11 cellular contexts compared by ENCODE assay signal in the genomic region with DNA sequence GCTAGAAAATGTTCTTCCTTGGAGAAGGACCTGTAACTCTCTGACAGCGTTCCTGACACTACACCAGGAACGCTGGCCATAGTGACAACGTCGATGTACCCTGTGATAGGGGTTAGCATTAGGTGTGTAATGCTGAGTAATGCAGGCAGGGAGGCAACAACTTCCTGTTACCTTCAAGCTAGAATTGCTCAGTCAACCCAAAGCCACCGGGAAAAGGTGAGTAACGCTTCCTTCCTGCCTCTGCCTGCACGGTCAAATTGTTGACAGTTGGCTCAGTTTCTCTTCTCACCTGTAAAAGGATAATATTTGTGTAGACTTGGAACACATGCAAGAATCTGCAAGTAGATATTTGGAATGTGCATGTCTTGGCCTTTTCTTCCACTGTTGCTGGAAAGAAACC. TPM values are rescaled to one million over a fixed set of nuclear protein-coding genes. Genes with fewer than 3 reads are reported as not detected.
DNase-seq lines count a peak whose midpoint lies in the region; ATAC-seq and TF ChIP-seq lines count a peak whose summit lies in the region.
"Had no signal": no experiment of that assay in that cellular context is flagged by ENCODE, and none has a peak within 500 bp of the region (broad histone marks: within the 10 kb centered on the region; RNA-seq: fewer than 3 reads in every experiment).

No MANE protein-coding gene starts in this region.

- no peaks in the 10 kb centered on the region for H3K27me3 ChIP-seq in CD8-positive, alpha-beta memory T cell (ENCODE audit: insufficient read depth, low read length, poor library complexity, severe bottlenecking)
- no peaks in the 10 kb centered on the region for H3K27me3 ChIP-seq in suprapubic skin

- no peak for TF ChIP-seq CTCF in suprapubic skin (IDR thresholded peaks at IDR 0.05)

- 38% methylated on average over 7 of the region's 7 CpGs for WGBS in suprapubic skin

- POLR2A ChIA-PET in CD8-positive, alpha-beta memory T cell (lab: Charles Lee) = no interaction called here

- H3K4me3 ChIP-seq in CD8-positive, alpha-beta memory T cell (ENCODE audit: low read length) = no peak overlapping the region
- H3K4me3 ChIP-seq in suprapubic skin = no peak overlapping the region

- intact Hi-C loops in cardiac septum (cut with DNase I) = no loop called here

- H3K4me1 Mint-ChIP-seq in CD8-positive, alpha-beta memory T cell = peaks cover 32 to 57% (median 46%) of the 10 kb centered on the region in 3 donors
- peaks cover 13 to 17% of the 10 kb centered on the region in 2 donors for H3K4me1 Mint-ChIP-seq in natural killer cell treated with Interleukin-12 subunit alpha and Interleukin-12 subunit beta and Interleukin-15 and Interleukin-18, amount 100 ng/mL, for 72 hours (ENCODE audit: low read depth in 2 of 2)
- H3K4me1 Mint-ChIP-seq: CD14-positive monocyte had no signal

- H3K36me3 ChIP-seq in CD8-positive, alpha-beta memory T cell (ENCODE audit: insufficient read depth, low read length) = no peaks in the 10 kb centered on the region
- no peaks in the 10 kb centered on the region for H3K36me3 ChIP-seq in suprapubic skin

- peak overlapping the region in 6 of 7 donors; percentile 33 to 64 (median 52) for H3K4me3 Mint-ChIP-seq in CD8-positive, alpha-beta memory T cell
- peak overlapping the region; percentile 27 for H3K4me3 Mint-ChIP-seq in natural killer cell treated with Interleukin-12 subunit alpha and Interleukin-12 subunit beta and Interleukin-15 and Interleukin-18, amount 100 ng/mL, for 72 hours
- H3K4me3 Mint-ChIP-seq: CD14-positive monocyte had no signal

- ATAC-seq in activated naive CD4-positive, alpha-beta T cell treated with anti-CD3 and anti-CD28 coated beads, Interleukin-2, amount 50 U/mL, for 72 hours = peak; percentile 83 to 91
- ATAC-seq in natural killer cell treated with Interleukin-12 subunit alpha and Interleukin-12 subunit beta and Interleukin-15 and Interleukin-18, amount 100 ng/mL, for 72 hours = peak in 1 of 2 donors; percentile 72
- ATAC-seq in HG02642 (IDR thresholded peaks at IDR 0.05; ENCODE audit: poor library complexity, unreplicated experiment) (no peak), HG02678 (IDR thresholded peaks at IDR 0.05; ENCODE audit: unreplicated experiment) (no peak)

- CTCF ChIA-PET in CD8-positive, alpha-beta memory T cell (lab: Charles Lee) = no interaction called here

- H3K4me1 ChIP-seq in CD8-positive, alpha-beta memory T cell (ENCODE audit: insufficient read depth, low read length) = peaks cover 18% of the 10 kb centered on the region
- H3K4me1 ChIP-seq in suprapubic skin = peaks cover 52% of the 10 kb centered on the region

- no peaks in the 10 kb centered on the region for H3K9me3 Mint-ChIP-seq in CD8-positive, alpha-beta memory T cell
- H3K9me3 Mint-ChIP-seq in activated naive CD4-positive, alpha-beta T cell treated with anti-CD3 and anti-CD28 coated beads, Interleukin-2, amount 50 U/mL, for 72 hours = peaks cover 4 to 7% of the 10 kb centered on the region in 2 donors
- no peaks in the 10 kb centered on the region for H3K9me3 Mint-ChIP-seq in natural killer cell treated with Interleukin-12 subunit alpha and Interleukin-12 subunit beta and Interleukin-15 and Interleukin-18, amount 100 ng/mL, for 72 hours

- TF ChIP-seq EP300 in suprapubic skin (IDR thresholded peaks at IDR 0.05) = no peak

- H3K36me3 Mint-ChIP-seq in CD8-positive, alpha-beta memory T cell = peaks cover 0 to 2% (median 0%) of the 10 kb centered on the region in 3 donors
- H3K36me3 Mint-ChIP-seq in activated naive CD4-positive, alpha-beta T cell treated with anti-CD3 and anti-CD28 coated beads, Interleukin-2, amount 50 U/mL, for 72 hours = peaks cover 4 to 6% of the 10 kb centered on the region in 2 donors
- no peaks in the 10 kb centered on the region for H3K36me3 Mint-ChIP-seq in natural killer cell treated with Interleukin-12 subunit alpha and Interleukin-12 subunit beta and Interleukin-15 and Interleukin-18, amount 100 ng/mL, for 72 hours
- H3K36me3 Mint-ChIP-seq: CD14-positive monocyte had no signal

- no peaks in the 10 kb centered on the region for H3K9me3 ChIP-seq in CD8-positive, alpha-beta memory T cell (ENCODE audit: low read length)
- H3K9me3 ChIP-seq in suprapubic skin = no peaks in the 10 kb centered on the region

- peak in 4 of 5 donors; percentile 10 to 65 (median 20) for DNase-seq in CD8-positive, alpha-beta memory T cell
- DNase-seq in T-helper 22 cell (ENCODE audit: low read depth) = peak; percentile 17
- DNase-seq in activated naive CD4-positive, alpha-beta T cell treated with anti-CD3 and anti-CD28 coated beads, Interleukin-2, amount 50 U/mL, for 72 hours (ENCODE audit: low spot score in 2 of 2) = peak in 1 of 2 donors; percentile 45
- DNase-seq in natural killer cell treated with Interleukin-12 subunit alpha and Interleukin-12 subunit beta and Interleukin-15 and Interleukin-18, amount 100 ng/mL, for 72 hours (ENCODE audit: low spot score) = no peak
- DNase-seq in cardiac septum (ENCODE audit: low spot score) = no peak
- DNase-seq in suprapubic skin (ENCODE audit: low spot score in 2 of 2) = no peak
- DNase-seq: aorta, OCI-M1 had no signal

- H3K27ac Mint-ChIP-seq in CD8-positive, alpha-beta memory T cell = peak overlapping the region in 6 of 8 donors; percentile 57 to 85 (median 70)
- H3K27ac Mint-ChIP-seq in activated naive CD4-positive, alpha-beta T cell treated with anti-CD3 and anti-CD28 coated beads, Interleukin-2, amount 50 U/mL, for 72 hours = peak overlapping the region in 1 of 2 donors; percentile 78
- H3K27ac Mint-ChIP-seq in natural killer cell treated with Interleukin-12 subunit alpha and Interleukin-12 subunit beta and Interleukin-15 and Interleukin-18, amount 100 ng/mL, for 72 hours = peak overlapping the region; percentile 33 to 75
- H3K27ac Mint-ChIP-seq: CD14-positive monocyte had no signal

- H3K27ac ChIP-seq in CD8-positive, alpha-beta memory T cell (ENCODE audit: low read depth, low read length) = no peak overlapping the region
- no peak overlapping the region for H3K27ac ChIP-seq in suprapubic skin

- TF ChIP-seq POLR2A in suprapubic skin (IDR thresholded peaks at IDR 0.05) = no peak

- H3K27me3 Mint-ChIP-seq in CD8-positive, alpha-beta memory T cell = peaks cover 0 to 3% of the 10 kb centered on the region in 2 donors
- no peaks in the 10 kb centered on the region for H3K27me3 Mint-ChIP-seq in natural killer cell treated with Interleukin-12 subunit alpha and Interleukin-12 subunit beta and Interleukin-15 and Interleukin-18, amount 100 ng/mL, for 72 hours

RNA-seq across cellular contexts. Expression of a gene that starts 12.7 kb away (rescaled TPM):
- total RNA-seq in CD8-positive, alpha-beta memory T cell = under 1 TPM; 0.44 to 0.48 TPM
- polyA plus RNA-seq in CD8-positive, alpha-beta memory T cell = 0.15 TPM
- total RNA-seq in activated naive CD4-positive, alpha-beta T cell treated with anti-CD3 and anti-CD28 coated beads, Interleukin-2, amount 50 U/mL, for 72 hours = 1 to 10 TPM in 1 of 2 donors, under 1 TPM in 1; 0.48 to 2.1 TPM
- 1 to 10 TPM in 1 of 2 donors, under 1 TPM in 1; 0.90 to 1.6 TPM for total RNA-seq in natural killer cell treated with Interleukin-12 subunit alpha and Interleukin-12 subunit beta and Interleukin-15 and Interleukin-18, amount 100 ng/mL, for 72 hours
- total RNA-seq in cardiac septum (4.0 TPM), suprapubic skin (10 to 100 TPM; 10.7 to 22.0 (median 17.6) TPM)
- polyA plus RNA-seq: CD14-positive monocyte had no signal

Comparison
In these comparisons a context has a peak if more than half of its experiments do, and no peak if none do; other contexts are left out.
1. DNase-seq: peak in CD8-positive, alpha-beta memory T cell (4 of 5) and T-helper 22 cell (single experiment); none in natural killer cell treated with Interleukin-12 subunit alpha and Interleukin-12 subunit beta and Interleukin-15 and Interleukin-18, amount 100 ng/mL, for 72 hours (single experiment), cardiac septum (single experiment) and suprapubic skin (0 of 2).
2. ATAC-seq: peak in activated naive CD4-positive, alpha-beta T cell treated with anti-CD3 and anti-CD28 coated beads, Interleukin-2, amount 50 U/mL, for 72 hours (2 of 2); none in HG02642 (single experiment) and HG02678 (single experiment).